In genomic region chr10:128128582-128128981, GRCh38 we compare ENCODE assay signal across 24 cellular contexts.
"Had no signal": no experiment of that assay in that cellular context is flagged by ENCODE, and none has a peak within 500 bp of the region (broad histone marks: within the 10 kb centered on the region; RNA-seq: fewer than 3 reads in every experiment).

No MANE protein-coding gene starts in this region.

- H3K9me3 ChIP-seq: colonic mucosa, esophagus squamous epithelium, gastrocnemius medialis, heart right ventricle, left lung, lower lobe of right lung, mucosa of descending colon had no signal

- DNase-seq: colonic mucosa; cortex of kidney; effector CD8-positive, alpha-beta T cell; effector memory CD8-positive, alpha-beta T cell; endodermal cell; erythroblast; esophagus squamous epithelium; foreskin fibroblast; foreskin melanocyte; gastrocnemius medialis; glutamatergic neuron; head of caudate nucleus; heart right ventricle; hippocampal formation; left cardiac atrium; left lung; left ventricle myocardium superior; lower lobe of right lung; mesenchymal stem cell; mucosa of descending colon had no signal

- H3K27ac ChIP-seq: colonic mucosa, epithelial cell of prostate, esophagus squamous epithelium, gastrocnemius medialis, heart right ventricle, left lung, lower lobe of right lung had no signal

- H3K27ac Mint-ChIP-seq: dendritic cell treated with granulocyte-macrophage colony-stimulating factor and Interleukin-4, amounts not matched to agents 40 ng/mL and 50 ng/mL, for 4 days; effector memory CD8-positive, alpha-beta T cell; endodermal cell; mesothelial cell of epicardium had no signal

- H3K4me1 ChIP-seq: colonic mucosa had no signal

- H3K4me3 ChIP-seq: colonic mucosa, esophagus squamous epithelium, gastrocnemius medialis, heart right ventricle, left lung, lower lobe of right lung, mucosa of descending colon had no signal

- H3K9me3 Mint-ChIP-seq: dendritic cell treated with granulocyte-macrophage colony-stimulating factor and Interleukin-4, amounts not matched to agents 40 ng/mL and 50 ng/mL, for 4 days; effector memory CD8-positive, alpha-beta T cell; endodermal cell; mesothelial cell of epicardium had no signal

- H3K36me3 ChIP-seq: colonic mucosa, esophagus squamous epithelium, gastrocnemius medialis, heart right ventricle, left lung, lower lobe of right lung had no signal

- H3K36me3 Mint-ChIP-seq: mesothelial cell of epicardium had no signal

- ATAC-seq: effector memory CD8-positive, alpha-beta T cell; esophagus mucosa; gastrocnemius medialis; heart right ventricle; left cardiac atrium; left lung; left ventricle myocardium superior; lower lobe of right lung; mucosa of descending colon had no signal

- H3K4me3 Mint-ChIP-seq: dendritic cell treated with granulocyte-macrophage colony-stimulating factor and Interleukin-4, amounts not matched to agents 40 ng/mL and 50 ng/mL, for 4 days; effector memory CD8-positive, alpha-beta T cell; endodermal cell; mesothelial cell of epicardium had no signal

- H3K27me3 ChIP-seq: colonic mucosa had no signal
